Comparison of ENCODE assay signal across 8 cellular contexts in genomic region chr4:102501635-102502382, GRCh38. TPM values are rescaled to one million over a fixed set of nuclear protein-coding genes. Genes with fewer than 3 reads are reported as not detected.
DNase-seq lines count a peak whose midpoint lies in the region; ATAC-seq and TF ChIP-seq lines count a peak whose summit lies in the region.

No MANE protein-coding gene starts in this region.

- H2AFZ ChIP-seq in SK-N-SH (ENCODE audit: low read depth): peak overlapping the region; percentile 90

- POLR2A ChIA-PET in SK-N-SH (lab: Yijun Ruan, JAX): interaction anchor here (0.6 kb wide), 1 partner anchor 598 kb away, joined by 4 read pairs; the partner anchor contains the start of gene BDH2

- H3K27ac ChIP-seq in SK-N-SH (ENCODE audit: low read depth in 2 of 2, low read length in 1 of 2) (peak overlapping the region; percentile 88 to 91), ovary (peak overlapping the region; percentile 99 to 100), upper lobe of left lung (peak overlapping the region; percentile 97 to 99 (median 98))

- ATAC-seq in GM21786 (IDR thresholded peaks at IDR 0.05; ENCODE audit: unreplicated experiment) (peak; percentile 30), upper lobe of left lung (ENCODE audit: low FRiP score in 2 of 2) (peak; percentile 91 to 96)

- H4K20me1 ChIP-seq in SK-N-SH (ENCODE audit: insufficient read depth): no peaks in the 10 kb centered on the region; the same call in 1 of the 2 replicates

- intact Hi-C loops in head of caudate nucleus (cut with DNase I): loop anchor here (5.0 to 10.0 kb wide), 2 partner anchors 113 to 325 kb away; partner anchors contain the start of gene UBE2D3
- intact Hi-C loops in ovary (cut with DNase I): loop anchor here in 2 of 4 donors (2.0 to 5.0 kb wide), 2 partner anchors 325 to 367 kb away; partner anchors contain the start of genes CISD2 (in 1 of the 2) and UBE2D3 (in 1 of the 2)

- no peaks in the 10 kb centered on the region for H3K27me3 ChIP-seq in SK-N-SH (ENCODE audit: insufficient read depth)
- no peaks in the 10 kb centered on the region for H3K27me3 ChIP-seq in ovary
- no peaks in the 10 kb centered on the region for H3K27me3 ChIP-seq in upper lobe of left lung

- H3K9me3 ChIP-seq in SK-N-SH (no peaks in the 10 kb centered on the region), ovary (no peaks in the 10 kb centered on the region), upper lobe of left lung (no peaks in the 10 kb centered on the region)

- H3K4me1 ChIP-seq in SK-N-SH (ENCODE audit: control insufficient read depth in 1 of 2, insufficient read depth in 2 of 2, low read depth in 1 of 2, low read length in 1 of 2) (peaks cover 0 to 8% of the 10 kb centered on the region in 2 experiments; a peak in 2 of 4 replicates), ovary (ENCODE audit: insufficient read depth) (peaks cover 4% of the 10 kb centered on the region), upper lobe of left lung (peaks cover 22 to 55% (median 38%) of the 10 kb centered on the region in 4 donors)

- H3K9me3 Mint-ChIP-seq in activated naive CD8-positive, alpha-beta T cell treated with anti-CD3 and anti-CD28 coated beads for 36 hours: peaks cover 6% of the 10 kb centered on the region

- H3K27ac Mint-ChIP-seq in activated naive CD8-positive, alpha-beta T cell treated with anti-CD3 and anti-CD28 coated beads for 36 hours: peak overlapping the region; percentile 96

- H3K4me2 ChIP-seq in SK-N-SH: peak overlapping the region; percentile 86

- no peaks in the 10 kb centered on the region for H3K9me2 ChIP-seq in SK-N-SH

- H3K79me2 ChIP-seq in SK-N-SH (ENCODE audit: insufficient read depth): peaks cover 50% of the 10 kb centered on the region

- peak overlapping the region; percentile 80 for H3K4me3 Mint-ChIP-seq in activated naive CD8-positive, alpha-beta T cell treated with anti-CD3 and anti-CD28 coated beads for 36 hours

- TF ChIP-seq RAD21 in SK-N-SH (IDR thresholded peaks at IDR 0.05; ENCODE audit: low read length): no peak

- 0 out of 4 replicates have a peak, but pooled peaks of 1 of the 2 experiments have one; percentile 5 for TF ChIP-seq EP300 in SK-N-SH (IDR thresholded peaks at IDR 0.05; ENCODE audit: borderline replicate concordance in 1 of 2, low read depth in 1 of 2, low read length in 1 of 2)
- no peak for TF ChIP-seq EP300 in ovary (IDR thresholded peaks at IDR 0.05)
- TF ChIP-seq EP300 in upper lobe of left lung (IDR thresholded peaks at IDR 0.05): no peak

- CTCF ChIA-PET in SK-N-SH (lab: Yijun Ruan, JAX): interaction anchor here (1.2 to 1.5 kb wide), 2 partner anchors 46 to 589 kb away, joined by 3 read pairs; no protein-coding TSS in a partner anchor

- WGBS in SK-N-SH (ENCODE audit: low lambda C conversion rate): 1% methylated on average over 9 of the region's 63 CpGs
- 0 to 1% (median 1%) methylated on average over 44 to 63 of the region's 63 CpGs for WGBS in ovary, 3 donors
- WGBS in upper lobe of left lung, 2 donors: 0 to 2% methylated on average over 6 to 29 of the region's 63 CpGs

- H3F3A ChIP-seq in SK-N-SH (replicated peaks; ENCODE audit: insufficient read depth): peaks cover 7% of the 10 kb centered on the region

- H3K27me3 Mint-ChIP-seq in activated naive CD8-positive, alpha-beta T cell treated with anti-CD3 and anti-CD28 coated beads for 36 hours: no peaks in the 10 kb centered on the region

- H3K36me3 Mint-ChIP-seq in activated naive CD8-positive, alpha-beta T cell treated with anti-CD3 and anti-CD28 coated beads for 36 hours: peaks cover 40% of the 10 kb centered on the region

- peaks cover 20% of the 10 kb centered on the region for H3K4me1 Mint-ChIP-seq in activated naive CD8-positive, alpha-beta T cell treated with anti-CD3 and anti-CD28 coated beads for 36 hours

- peak overlapping the region; percentile 91 for H3K9ac ChIP-seq in SK-N-SH

- no peaks in the 10 kb centered on the region for H3K36me3 ChIP-seq in SK-N-SH (replicated peaks in 1 of 2; ENCODE audit: control insufficient read depth in 1 of 2, insufficient read depth in 2 of 2, low read length in 1 of 2)
- no peaks in the 10 kb centered on the region for H3K36me3 ChIP-seq in ovary
- no peaks in the 10 kb centered on the region for H3K36me3 ChIP-seq in upper lobe of left lung

- peak; percentile 81 for DNase-seq in ELR (ENCODE audit: low read depth)
- peak; percentile 60 for DNase-seq in KG1 (lab: John Stamatoyannopoulos, UW)
- peak; percentile 84 for DNase-seq in SK-N-SH
- peak; percentile 51 for DNase-seq in activated naive CD8-positive, alpha-beta T cell treated with anti-CD3 and anti-CD28 coated beads for 36 hours
- DNase-seq in head of caudate nucleus: peak; percentile 43 to 84 (median 68)
- peak; percentile 74 to 81 (median 77) for DNase-seq in ovary
- peak; percentile 88 to 93 for DNase-seq in upper lobe of left lung

- peak; percentile 48 for TF ChIP-seq POLR2A in ovary (IDR thresholded peaks at IDR 0.05)
- TF ChIP-seq POLR2A in upper lobe of left lung (IDR thresholded peaks at IDR 0.05): peak in 3 of 4 donors; percentile 18 to 77 (median 72)

- no peak; the same call in 1 of the 2 replicates for TF ChIP-seq CTCF in SK-N-SH (IDR thresholded peaks at IDR 0.05)
- TF ChIP-seq CTCF in ovary (IDR thresholded peaks at IDR 0.05): no peak
- TF ChIP-seq CTCF in upper lobe of left lung (IDR thresholded peaks at IDR 0.05): peak in 2 of 6 experiments; percentile 6 to 12

- H3K4me3 ChIP-seq in SK-N-SH (ENCODE audit: low read depth in 2 of 2, low read length in 1 of 2) (peak overlapping the region; percentile 84 to 89), ovary (peak overlapping the region; percentile 68), upper lobe of left lung (peak overlapping the region; percentile 74 to 91 (median 82))

TF ChIP-seq in SK-N-SH, 30 proteins besides CTCF, POLR2A, EP300 and RAD21 (continues in another document):
- TF ChIP-seq EZH2phosphoT487 (IDR thresholded peaks at IDR 0.05; ENCODE audit: borderline replicate concordance, low read depth) (no peak), MAX (IDR thresholded peaks at IDR 0.05; ENCODE audit: low read depth) (peak; percentile 90), ELF1 (IDR thresholded peaks at IDR 0.05) (peak; percentile 92), POLR2AphosphoS5 (IDR thresholded peaks at IDR 0.05; ENCODE audit: low read depth, low read length) (no peak; the same call in 1 of the 2 replicates), TEAD4 (IDR thresholded peaks at IDR 0.05; ENCODE audit: borderline replicate concordance, insufficient read depth) (0 out of 2 replicates have a peak, but pooled peaks have one; percentile 27), SMC3 (IDR thresholded peaks at IDR 0.05; ENCODE audit: low read depth, low read length) (no peak), USF1 (IDR thresholded peaks at IDR 0.05; ENCODE audit: borderline replicate concordance, low read depth) (no peak), RFX5 (IDR thresholded peaks at IDR 0.05; ENCODE audit: low read length) (no peak), MXI1 (IDR thresholded peaks at IDR 0.05; ENCODE audit: low read depth, low read length) (peak; percentile 86), RCOR1 (IDR thresholded peaks at IDR 0.05; ENCODE audit: low read length) (0 out of 2 replicates have a peak, but pooled peaks have one; percentile 5), PBX3 (IDR thresholded peaks at IDR 0.05) (no peak), SIN3A (IDR thresholded peaks at IDR 0.05; ENCODE audit: borderline replicate concordance, low read depth, low read length) (peak; percentile 86; the same call in 1 of the 2 replicates), NFIC (IDR thresholded peaks at IDR 0.05; ENCODE audit: borderline replicate concordance) (0 out of 2 replicates have a peak, but pooled peaks have one; percentile 4), FOXM1 (IDR thresholded peaks at IDR 0.05; ENCODE audit: low read depth) (no peak), GATA2 (CRISPR knock-in tag; IDR thresholded peaks at IDR 0.05) (no peak), USF2 (IDR thresholded peaks at IDR 0.05; ENCODE audit: borderline replicate concordance, low read depth, low read length) (no peak), GABPA (IDR thresholded peaks at IDR 0.05; ENCODE audit: low read depth) (no peak), JUND (IDR thresholded peaks at IDR 0.05) (no peak), CHD2 (IDR thresholded peaks at IDR 0.05; ENCODE audit: low read length, partially characterized antibody) (peak; percentile 14)

RNA-seq across cellular contexts. Expression of gene NFKB1, which starts 0.7 kb away (rescaled TPM):
- 12.2 and 14.1 TPM in 2 replicates for polyA plus RNA-seq in SK-N-SH (2012; rRNA removed)
- polyA plus RNA-seq in SK-N-SH (2012; cell fraction: cytosol; rRNA removed): 13.4 and 15.2 TPM in 2 replicates
- polyA plus RNA-seq in SK-N-SH (2012; cell fraction: nucleus; rRNA removed): 16.3 and 23.9 TPM in 2 replicates
- total RNA-seq in activated naive CD8-positive, alpha-beta T cell treated with anti-CD3 and anti-CD28 coated beads for 36 hours: 100 to 1,000 TPM; 250 to 259 TPM
- 10 to 100 TPM; 18.6 to 42.4 (median 36.6) TPM for total RNA-seq in ovary
- 10 to 100 TPM; 18.8 to 45.0 TPM for polyA plus RNA-seq in ovary
- total RNA-seq in upper lobe of left lung: 10 to 100 TPM; 15.8 to 69.1 (median 39.1) TPM

Comparison
In these comparisons a context has a peak if more than half of its experiments do, and no peak if none do; other contexts are left out.
1. Peak in every context shown above with its lines: DNase-seq, ATAC-seq, H3K4me3 ChIP-seq and H3K27ac ChIP-seq.